Comparison of ENCODE assay signal across 8 cellular contexts in the genomic region with DNA sequence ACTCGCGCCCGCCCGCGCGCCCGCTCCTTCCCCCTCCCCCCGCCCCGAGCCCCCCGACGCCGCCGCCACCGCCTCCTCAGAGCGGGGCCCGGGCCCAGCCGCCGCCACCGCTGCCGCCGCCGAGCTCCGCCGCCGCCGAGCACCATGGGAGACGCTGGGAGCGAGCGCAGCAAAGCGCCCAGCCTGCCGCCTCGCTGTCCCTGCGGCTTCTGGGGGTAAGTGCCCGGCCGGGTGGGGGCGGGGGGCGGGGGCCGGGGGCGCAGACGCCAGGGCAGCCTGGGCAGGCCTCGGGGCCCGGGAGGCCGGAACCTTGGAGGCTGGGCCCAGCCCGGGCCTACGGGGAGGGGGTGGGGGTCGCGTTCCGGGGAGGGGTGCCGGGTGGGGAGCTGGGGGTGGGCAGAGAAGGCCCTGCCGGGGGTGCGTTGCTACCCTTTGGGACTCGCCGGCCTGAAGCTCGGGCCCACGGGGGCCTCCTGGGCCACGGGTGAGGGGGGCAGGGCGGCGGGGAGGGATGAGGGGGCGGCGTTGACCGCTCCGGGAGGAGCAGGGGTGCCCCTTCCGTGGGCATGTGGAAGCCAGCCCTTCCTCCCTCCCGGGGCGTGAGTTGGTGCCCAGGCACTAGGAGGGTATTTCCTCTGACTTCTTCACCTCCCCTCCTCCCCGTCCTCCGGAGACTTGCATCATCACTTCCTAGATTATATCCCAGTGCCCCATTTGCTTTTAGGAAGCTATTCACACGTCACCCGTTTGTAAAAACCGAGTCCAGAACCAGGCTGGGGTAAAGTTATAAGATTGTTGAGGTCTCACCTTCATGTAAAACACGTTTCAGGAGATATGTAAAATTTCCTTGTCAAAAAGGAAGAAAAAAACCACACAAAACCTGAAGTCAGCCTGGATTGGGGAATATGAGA. TPM values are rescaled to one million over a fixed set of nuclear protein-coding genes. Genes with fewer than 3 reads are reported as not detected.
DNase-seq lines count a peak whose midpoint lies in the region; ATAC-seq, FAIRE-seq and TF ChIP-seq lines count a peak whose summit lies in the region.

No MANE protein-coding gene starts in this region.

- peaks cover 58% of the 10 kb centered on the region for H3K4me1 Mint-ChIP-seq in activated B cell treated with CpG ODN at 0.5 μM for 24 hours

- ATAC-seq in activated B cell treated with CpG ODN at 0.5 μM for 24 hours (ENCODE audit: low read depth) = peak; percentile 9
- ATAC-seq in GM21723 (IDR thresholded peaks at IDR 0.05; ENCODE audit: unreplicated experiment) = no peak
- no peak for ATAC-seq in GM19463 (IDR thresholded peaks at IDR 0.05; ENCODE audit: unreplicated experiment)

- H3K9me2 ChIP-seq in Loucy (replicated peaks; ENCODE audit: low read depth, low read length) = no peaks in the 10 kb centered on the region

- CTCF ChIA-PET in activated B cell treated with CpG ODN at 0.5 μM for 24 hours (lab: Charles Lee) = no interaction called here

- H3K36me3 ChIP-seq in Loucy (ENCODE audit: insufficient read depth, low read length) = no peaks in the 10 kb centered on the region
- H3K36me3 ChIP-seq in kidney (ENCODE audit: control insufficient read depth in 1 of 2, insufficient read depth in 2 of 2, low read length in 2 of 2) = no peaks in the 10 kb centered on the region

- TF ChIP-seq CTCF in GM10266 (IDR thresholded peaks at IDR 0.05; ENCODE audit: control insufficient read depth, insufficient read depth, low read depth, missing control alignments) = no peak
- no peak for TF ChIP-seq CTCF in Loucy (conservative IDR thresholded peaks at IDR 0.05; ENCODE audit: low read length)
- no peak for TF ChIP-seq CTCF in activated B cell treated with CpG ODN at 0.5 μM for 24 hours (IDR thresholded peaks at IDR 0.05)
- TF ChIP-seq CTCF in kidney (IDR thresholded peaks at IDR 0.05; ENCODE audit: borderline replicate concordance, extremely low read depth, insufficient read depth) = no peak

- no peaks in the 10 kb centered on the region for H3F3A ChIP-seq in Loucy (ENCODE audit: low read depth)

- H3K9me3 ChIP-seq in Loucy (ENCODE audit: insufficient read depth, low read depth, low read length) (no peaks in the 10 kb centered on the region), kidney (ENCODE audit: control insufficient read depth in 1 of 2, low read length in 2 of 2) (no peaks in the 10 kb centered on the region)

- H3K36me3 Mint-ChIP-seq in activated B cell treated with CpG ODN at 0.5 μM for 24 hours (ENCODE audit: low read depth) = peaks cover 15% of the 10 kb centered on the region

- no peaks in the 10 kb centered on the region for H3K27me3 ChIP-seq in Loucy (ENCODE audit: insufficient read depth, low read length, poor library complexity, severe bottlenecking)

- FAIRE-seq in kidney (lab: Jason Lieb, UNC) = no peak

- peak; percentile 26 for DNase-seq in GM10266 (ENCODE audit: extremely low spot score)
- peak; percentile 34 for DNase-seq in activated B cell treated with CpG ODN at 0.5 μM for 24 hours
- peak; percentile 49 for DNase-seq in cerebellar cortex (ENCODE audit: low spot score)
- DNase-seq in kidney = peak; percentile 90
- DNase-seq in stimulated activated CD4-positive, alpha-beta T cell treated with anti-CD3 and anti-CD28 coated beads, Interleukin-15, amount 100 ng/mL, for 24 hours = peak; percentile 63

- peaks cover 46% of the 10 kb centered on the region for H4K20me1 ChIP-seq in Loucy (ENCODE audit: insufficient read depth, low read length, poor library complexity, severe bottlenecking)

- H3K9ac ChIP-seq in Loucy (ENCODE audit: low read depth, low read length, poor library complexity, severe bottlenecking) (peak overlapping the region; percentile 87), kidney (ENCODE audit: low read length in 2 of 2) (peak overlapping the region; percentile 58 to 77)

- intact Hi-C loops in activated B cell treated with CpG ODN at 0.5 μM for 24 hours (cut with micrococcal nuclease) = loop anchor here (1.0 to 5.0 kb wide), 9 partner anchors 29 to 1273 kb away; a partner anchor contains a TSS
- intact Hi-C loops in kidney (cut with DNase I) = no loop called here

- no peaks in the 10 kb centered on the region for H3K27me3 Mint-ChIP-seq in activated B cell treated with CpG ODN at 0.5 μM for 24 hours

- peak overlapping the region; percentile 71 to 88 for H3K27ac ChIP-seq in kidney (ENCODE audit: low read depth in 2 of 2, low read length in 2 of 2)

- POLR2A ChIA-PET in activated B cell treated with CpG ODN at 0.5 μM for 24 hours (lab: Charles Lee) = interaction anchor here (0.6 to 2.8 kb wide), 19 partner anchors 7 to 834 kb away, joined by 3 to 15 read pairs (median 4); a partner anchor contains a TSS

- H3K4me1 ChIP-seq in Loucy (ENCODE audit: insufficient read depth, low read length, poor library complexity, severe bottlenecking) (peaks cover 55% of the 10 kb centered on the region), kidney (ENCODE audit: control insufficient read depth in 1 of 2, insufficient read depth in 1 of 2, low read depth in 1 of 2, low read length in 2 of 2) (peaks cover 20 to 23% of the 10 kb centered on the region in 2 donors)

- H3K27ac Mint-ChIP-seq in activated B cell treated with CpG ODN at 0.5 μM for 24 hours = peak overlapping the region; percentile 99

- H3K79me2 ChIP-seq in Loucy (ENCODE audit: insufficient read depth, low read length) = peaks cover 63% of the 10 kb centered on the region

- H3K4me3 ChIP-seq in Loucy (ENCODE audit: low read length, poor library complexity, severe bottlenecking) (peak overlapping the region; percentile 80), kidney (ENCODE audit: low read length in 2 of 2) (peak overlapping the region; percentile 64 to 85)

- H3K4me3 Mint-ChIP-seq in activated B cell treated with CpG ODN at 0.5 μM for 24 hours = peak overlapping the region; percentile 98

- no peaks in the 10 kb centered on the region for H3K9me3 Mint-ChIP-seq in activated B cell treated with CpG ODN at 0.5 μM for 24 hours

- H2AFZ ChIP-seq in Loucy (ENCODE audit: low read length) = no peak overlapping the region

- H3K4me2 ChIP-seq in Loucy (ENCODE audit: low read depth, low read length, poor library complexity, severe bottlenecking) = peak overlapping the region; percentile 100

RNA-seq across cellular contexts. Expression of a gene that starts 0.5 kb away (rescaled TPM):
- 56.3 and 60.1 TPM in 2 replicates for total RNA-seq in activated B cell treated with CpG ODN at 0.5 μM for 24 hours
- total RNA-seq in kidney = 104 TPM
- 44.6 TPM for polyA plus RNA-seq in kidney (ENCODE audit: insufficient read depth, low read depth, low replicate concordance)

Comparison
In these comparisons a context has a peak if more than half of its experiments do, and no peak if none do; other contexts are left out.
1. DNase-seq: peak in every context shown above with its lines; median percentile 90 in kidney; 63 in stimulated activated CD4-positive, alpha-beta T cell treated with anti-CD3 and anti-CD28 coated beads, Interleukin-15, amount 100 ng/mL, for 24 hours; 49 in cerebellar cortex; 34 in activated B cell treated with CpG ODN at 0.5 μM for 24 hours; 26 in GM10266.